11 cellular contexts compared by ENCODE assay signal in the genomic region with DNA sequence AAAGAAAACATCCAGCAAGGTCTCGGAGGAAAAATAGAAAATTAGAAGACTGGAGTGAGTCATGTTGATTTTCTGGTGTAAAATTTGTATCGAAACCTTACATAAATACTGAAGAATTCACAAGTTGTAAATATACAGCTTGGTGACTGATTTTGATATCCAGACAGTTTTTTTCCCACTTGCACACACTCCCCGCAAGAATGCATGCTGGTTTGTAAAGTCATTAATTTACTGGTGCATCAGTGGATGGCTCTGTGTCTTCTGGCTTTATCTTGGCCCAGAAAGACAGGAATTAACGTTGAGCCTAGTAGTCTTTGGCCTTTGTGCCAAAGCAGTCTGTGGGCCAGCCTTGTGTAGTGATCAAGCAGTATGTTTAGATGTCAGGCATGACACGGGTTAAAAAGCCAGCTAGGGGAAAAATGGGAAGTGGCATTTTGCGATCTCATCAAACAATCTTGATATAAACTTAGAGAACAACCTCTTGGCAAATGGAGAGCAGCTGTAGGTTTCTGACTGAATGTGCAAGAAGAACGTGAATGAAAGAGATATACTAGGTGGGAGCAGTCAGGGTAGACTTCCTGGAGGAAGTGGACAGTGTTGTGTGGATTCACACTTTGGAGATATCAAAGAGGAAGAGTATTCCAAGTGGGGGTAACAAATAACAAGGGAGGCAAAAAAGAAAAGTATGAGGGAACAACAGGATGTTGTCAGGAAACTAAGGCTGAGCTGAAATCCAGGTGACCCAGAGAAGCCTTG. TPM values are rescaled to one million over a fixed set of nuclear protein-coding genes. Genes with fewer than 3 reads are reported as not detected.
A peak's percentile ranks its signal among the peaks of the same experiment; 100 is the strongest.
DNase-seq lines count a peak whose midpoint lies in the region; ATAC-seq and TF ChIP-seq lines count a peak whose summit lies in the region.
"Had no signal": no experiment of that assay in that cellular context is flagged by ENCODE, and none has a peak within 500 bp of the region (broad histone marks: within the 10 kb centered on the region; RNA-seq: fewer than 3 reads in every experiment).

No MANE protein-coding gene starts in this region.

- DNase-seq in activated naive CD4-positive, alpha-beta T cell treated with anti-CD3 and anti-CD28 coated beads, Interleukin-2, amount 50 U/mL, for 16 hours = no peak
- DNase-seq in NOMO-1 (lab: John Stamatoyannopoulos, UW; ENCODE audit: unreplicated experiment in 2 of 2) (peak; percentile 39 to 57), upper lobe of left lung (no peak), psoas muscle (no peak)
- DNase-seq in activated naive CD8-positive, alpha-beta T cell treated with anti-CD3 and anti-CD28 coated beads, Interleukin-2, amount 50 U/mL, for 24 hours = no peak
- DNase-seq: IMR-90, NCI-H2107 had no signal

- H3K9me3 ChIP-seq in upper lobe of left lung (no peaks in the 10 kb centered on the region), psoas muscle (peaks cover 8% of the 10 kb centered on the region)

- H3K36me3 Mint-ChIP-seq in activated naive CD4-positive, alpha-beta T cell treated with anti-CD3 and anti-CD28 coated beads, Interleukin-2, amount 50 U/mL, for 24 hours = peaks cover 34% of the 10 kb centered on the region
- H3K36me3 Mint-ChIP-seq in activated naive CD8-positive, alpha-beta T cell treated with anti-CD3 and anti-CD28 coated beads, Interleukin-2, amount 50 U/mL, for 24 hours (ENCODE audit: low read depth) = peaks cover 46% of the 10 kb centered on the region
- H3K36me3 Mint-ChIP-seq: brain had no signal

- ATAC-seq in activated naive CD8-positive, alpha-beta T cell treated with anti-CD3 and anti-CD28 coated beads, Interleukin-2, amount 50 U/mL, for 24 hours = no peak
- ATAC-seq in upper lobe of left lung (ENCODE audit: low FRiP score in 2 of 2) (no peak), GM21367 (IDR thresholded peaks at IDR 0.05; ENCODE audit: unreplicated experiment) (no peak), psoas muscle (no peak), HG03342 (IDR thresholded peaks at IDR 0.05; ENCODE audit: unreplicated experiment) (no peak)

- intact Hi-C loops in psoas muscle (cut with DNase I) = loop anchor here in 1 of 2 donors (5.0 kb wide), 1 partner anchor 125 kb away; no protein-coding TSS in a partner anchor

- 53 to 54% methylated on average over 7 of the region's 7 CpGs for WGBS in upper lobe of left lung, 2 donors
- WGBS in psoas muscle, 3 donors = 56 to 59% (median 59%) methylated on average over 7 of the region's 7 CpGs

- peaks cover 14% of the 10 kb centered on the region for H3K9me3 Mint-ChIP-seq in activated naive CD4-positive, alpha-beta T cell treated with anti-CD3 and anti-CD28 coated beads, Interleukin-2, amount 50 U/mL, for 24 hours
- no peaks in the 10 kb centered on the region for H3K9me3 Mint-ChIP-seq in activated naive CD8-positive, alpha-beta T cell treated with anti-CD3 and anti-CD28 coated beads, Interleukin-2, amount 50 U/mL, for 24 hours

- TF ChIP-seq CTCF in upper lobe of left lung (IDR thresholded peaks at IDR 0.05) (no peak), psoas muscle (IDR thresholded peaks at IDR 0.05) (no peak)

- H3K27me3 ChIP-seq in upper lobe of left lung (no peaks in the 10 kb centered on the region), psoas muscle (ENCODE audit: insufficient read depth in 3 of 3, low read length in 2 of 3) (no peaks in the 10 kb centered on the region)

- no peak for TF ChIP-seq POLR2A in upper lobe of left lung (IDR thresholded peaks at IDR 0.05)

- H3K4me3 ChIP-seq in upper lobe of left lung = no peak overlapping the region
- H3K4me3 ChIP-seq in psoas muscle = no peak overlapping the region

- H3K36me3 ChIP-seq in upper lobe of left lung (no peaks in the 10 kb centered on the region), psoas muscle (ENCODE audit: insufficient read depth in 1 of 2, low read depth in 1 of 2) (no peaks in the 10 kb centered on the region)

- peak overlapping the region; percentile 56 for H3K27ac Mint-ChIP-seq in activated naive CD4-positive, alpha-beta T cell treated with anti-CD3 and anti-CD28 coated beads, Interleukin-2, amount 50 U/mL, for 24 hours
- peak overlapping the region; percentile 63 for H3K27ac Mint-ChIP-seq in activated naive CD8-positive, alpha-beta T cell treated with anti-CD3 and anti-CD28 coated beads, Interleukin-2, amount 50 U/mL, for 24 hours
- H3K27ac Mint-ChIP-seq: brain had no signal

- H3K4me3 Mint-ChIP-seq in activated naive CD4-positive, alpha-beta T cell treated with anti-CD3 and anti-CD28 coated beads, Interleukin-2, amount 50 U/mL, for 24 hours = peak overlapping the region; percentile 51
- no peak overlapping the region for H3K4me3 Mint-ChIP-seq in activated naive CD8-positive, alpha-beta T cell treated with anti-CD3 and anti-CD28 coated beads, Interleukin-2, amount 50 U/mL, for 24 hours
- H3K4me3 Mint-ChIP-seq: brain had no signal

- H3K27ac ChIP-seq in upper lobe of left lung (peak overlapping the region in 3 of 4 donors; percentile 9 to 64 (median 31)), psoas muscle (no peak overlapping the region)

- no peak for TF ChIP-seq EP300 in upper lobe of left lung (IDR thresholded peaks at IDR 0.05)

- H3K4me1 ChIP-seq in upper lobe of left lung (peaks cover 35 to 60% (median 51%) of the 10 kb centered on the region in 4 donors), psoas muscle (peaks cover 3% of the 10 kb centered on the region)

- no peaks in the 10 kb centered on the region for H3K27me3 Mint-ChIP-seq in activated naive CD4-positive, alpha-beta T cell treated with anti-CD3 and anti-CD28 coated beads, Interleukin-2, amount 50 U/mL, for 24 hours
- no peaks in the 10 kb centered on the region for H3K27me3 Mint-ChIP-seq in activated naive CD8-positive, alpha-beta T cell treated with anti-CD3 and anti-CD28 coated beads, Interleukin-2, amount 50 U/mL, for 24 hours

- H3K4me1 Mint-ChIP-seq in activated naive CD4-positive, alpha-beta T cell treated with anti-CD3 and anti-CD28 coated beads, Interleukin-2, amount 50 U/mL, for 24 hours = peaks cover 69% of the 10 kb centered on the region
- H3K4me1 Mint-ChIP-seq in activated naive CD8-positive, alpha-beta T cell treated with anti-CD3 and anti-CD28 coated beads, Interleukin-2, amount 50 U/mL, for 24 hours = peaks cover 51% of the 10 kb centered on the region

RNA-seq across cellular contexts. Expression of a gene that starts 22.7 kb away (rescaled TPM):
- total RNA-seq in upper lobe of left lung (10 to 100 TPM; 23.7 to 81.7 (median 40.6) TPM), psoas muscle (1 to 10 TPM; 2.3 to 3.5 (median 3.0) TPM)
- 1 to 10 TPM in 2 of 3 donors, under 1 TPM in 1; 0.87 to 1.3 (median 1.2) TPM for polyA plus RNA-seq in psoas muscle

RNA-seq across cellular contexts. Expression of a gene that starts 54.7 kb away (rescaled TPM):
- total RNA-seq in upper lobe of left lung = 10 to 100 TPM; 21.1 to 67.1 (median 29.9) TPM
- total RNA-seq in psoas muscle = 1 to 10 TPM; 2.3 to 3.8 (median 2.8) TPM
- 1 to 10 TPM in 2 of 3 donors, under 1 TPM in 1; 0.90 to 1.3 (median 1.2) TPM for polyA plus RNA-seq in psoas muscle

Comparison
In these comparisons a context has a peak if more than half of its experiments do, and no peak if none do; other contexts are left out.
1. DNase-seq: peak in NOMO-1 (2 of 2); none in activated naive CD4-positive, alpha-beta T cell treated with anti-CD3 and anti-CD28 coated beads, Interleukin-2, amount 50 U/mL, for 16 hours (single experiment), activated naive CD8-positive, alpha-beta T cell treated with anti-CD3 and anti-CD28 coated beads, Interleukin-2, amount 50 U/mL, for 24 hours (single experiment), upper lobe of left lung (0 of 2) and psoas muscle (0 of 2).
2. RNA of a gene that starts 22.7 kb away (total RNA-seq): 23.7 to 81.7 TPM in upper lobe of left lung; 2.3 to 3.5 TPM in psoas muscle; every median in the first group is over 4 times any median in the second.
3. RNA of a gene that starts 54.7 kb away (total RNA-seq): 21.1 to 67.1 TPM in upper lobe of left lung; 2.3 to 3.8 TPM in psoas muscle; every median in the first group is over 4 times any median in the second.